Comparison of ENCODE assay signal across 11 cellular contexts in genomic region chr10:10792681-10793080, GRCh38.
A peak's percentile ranks its signal among the peaks of the same experiment; 100 is the strongest.
DNase-seq lines count a peak whose midpoint lies in the region; ATAC-seq and TF ChIP-seq lines count a peak whose summit lies in the region.
"Had no signal": no experiment of that assay in that cellular context is flagged by ENCODE, and none has a peak within 500 bp of the region (broad histone marks: within the 10 kb centered on the region; RNA-seq: fewer than 3 reads in every experiment).

No MANE protein-coding gene starts in this region.

- ATAC-seq in left lobe of liver (no peak), GM21717 (IDR thresholded peaks at IDR 0.05; ENCODE audit: unreplicated experiment) (no peak)

- H4K20me1 ChIP-seq in mammary epithelial cell (ENCODE audit: insufficient read depth, low read length) = no peaks in the 10 kb centered on the region
- H4K20me1 ChIP-seq: BLaER1 had no signal

- no peak overlapping the region for H3K27ac ChIP-seq in A673 (ENCODE audit: low read depth, low read length, poor library complexity, severe bottlenecking)
- peak overlapping the region; percentile 87 for H3K27ac ChIP-seq in HUES48 (ENCODE audit: low read depth, low read length)
- H3K27ac ChIP-seq in mammary epithelial cell (ENCODE audit: insufficient read depth, low read depth, low read length) = peak overlapping the region; percentile 47
- H3K27ac ChIP-seq: BLaER1 had no signal

- H3K27me3 ChIP-seq in A673 (replicated peaks; ENCODE audit: insufficient read depth, low read depth, low read length, poor library complexity) = peaks cover 4% of the 10 kb centered on the region
- no peaks in the 10 kb centered on the region for H3K27me3 ChIP-seq in HUES48 (ENCODE audit: control insufficient read depth, insufficient read depth, low read length)
- no peaks in the 10 kb centered on the region for H3K27me3 ChIP-seq in mammary epithelial cell (ENCODE audit: insufficient read depth, low read length)
- H3K27me3 ChIP-seq: BLaER1 had no signal

- peak overlapping the region; percentile 83 for H3K4me2 ChIP-seq in mammary epithelial cell (ENCODE audit: insufficient read depth, low read depth, low read length)
- H3K4me2 ChIP-seq: BLaER1 had no signal

- DNase-seq in A673 (ENCODE audit: low spot score) = peak; percentile 80
- DNase-seq in mammary epithelial cell = peak; percentile 52
- DNase-seq in islet precursor cell = peak; percentile 57
- DNase-seq in NCI-H1417 (lab: John Stamatoyannopoulos, UW) = no peak
- DNase-seq in left lobe of liver (ENCODE audit: low spot score) = no peak
- DNase-seq in stimulated activated CD4-positive, alpha-beta T cell treated with anti-CD3 and anti-CD28 coated beads, Interleukin-15, amount 100 ng/mL, for 24 hours = no peak
- DNase-seq: activated gamma-delta T cell treated with Interleukin-2 at 50 U/mL for 16 hours, NCI-H1092 treated with DMSO at 0.1 percent for 48 hours had no signal

- no peaks in the 10 kb centered on the region for H3K79me2 ChIP-seq in mammary epithelial cell (ENCODE audit: insufficient read depth, low read length)

- intact Hi-C loops in A673 (cut with micrococcal nuclease; ENCODE audit: unreplicated experiment) (no loop called here), mammary epithelial cell (cut with micrococcal nuclease) (loop anchor here (2.0 kb wide), 1 partner anchor 14 kb away; no protein-coding TSS in a partner anchor)

- H3K4me1 ChIP-seq in A673 (ENCODE audit: insufficient read depth, low read length, poor library complexity, severe bottlenecking) (peaks cover 4% of the 10 kb centered on the region), HUES48 (ENCODE audit: control insufficient read depth, insufficient read depth, low read length) (peaks cover 39% of the 10 kb centered on the region), mammary epithelial cell (ENCODE audit: insufficient read depth, low read length) (peaks cover 49% of the 10 kb centered on the region)
- H3K4me1 ChIP-seq: BLaER1 had no signal

- CTCF ChIA-PET in A673 (lab: Charles Lee) (no interaction called here), mammary epithelial cell (lab: Charles Lee; ENCODE audit: low non-redundant PET) (no interaction called here)

- dilution Hi-C loops in mammary epithelial cell (cut with HindIII; ENCODE audit: low sequenced_read_pairs) = no loop called here

- H3K4me3 ChIP-seq in A673 (ENCODE audit: low read depth, low read length, poor library complexity, severe bottlenecking) (no peak overlapping the region), HUES48 (ENCODE audit: low read depth, low read length) (no peak overlapping the region), mammary epithelial cell (replicated peaks in 1 of 3; ENCODE audit: insufficient read depth in 1 of 3, low read depth in 2 of 3, low read length in 3 of 3) (peak overlapping the region in 2 of 3 experiments; percentile 13 to 52)
- H3K4me3 ChIP-seq: BLaER1 had no signal

- POLR2A ChIA-PET in A673 (lab: Charles Lee; ENCODE audit: low non-redundant PET) = no interaction called here

- TF ChIP-seq CTCF in A673 (conservative IDR thresholded peaks at IDR 0.05; ENCODE audit: low read depth, low read length) = no peak
- no peak for TF ChIP-seq CTCF in mammary epithelial cell (conservative IDR thresholded peaks at IDR 0.05 in 1 of 2, IDR thresholded peaks at IDR 0.05 in 1 of 2; ENCODE audit: extremely low read depth in 1 of 2, insufficient read depth in 1 of 2, low read depth in 1 of 2, low read length in 2 of 2)

- BruUV-seq in A673 (replicated peaks; lab: Mats Ljungman, UMichigan) = no TSS peak
- no TSS peak for BruUV-seq in mammary epithelial cell (replicated peaks; lab: Mats Ljungman, UMichigan)

- H3K36me3 ChIP-seq in A673 (ENCODE audit: insufficient read depth, low read length, poor library complexity, severe bottlenecking) (no peaks in the 10 kb centered on the region), HUES48 (ENCODE audit: control insufficient read depth, insufficient read depth, low read length) (no peaks in the 10 kb centered on the region), mammary epithelial cell (ENCODE audit: insufficient read depth, low read length) (no peaks in the 10 kb centered on the region)
- H3K36me3 ChIP-seq: BLaER1 had no signal

- H3K9ac ChIP-seq in HUES48 (ENCODE audit: low read depth, low read length) (peak overlapping the region; percentile 6; the same call in 1 of the 2 replicates), mammary epithelial cell (ENCODE audit: insufficient read depth, low read length) (peak overlapping the region; percentile 30)
- H3K9ac ChIP-seq: BLaER1 had no signal

- WGBS in mammary epithelial cell (ENCODE audit: low coverage, missing lambda C conversion rate) = 11% methylated on average over 3 of the region's 3 CpGs

- H3K9me3 ChIP-seq in A673 (ENCODE audit: low read depth, low read length, poor library complexity, severe bottlenecking) (no peaks in the 10 kb centered on the region), HUES48 (ENCODE audit: control insufficient read depth, insufficient read depth, low read length) (no peaks in the 10 kb centered on the region), mammary epithelial cell (replicated peaks; ENCODE audit: insufficient read depth, low read length) (no peaks in the 10 kb centered on the region)
- H3K9me3 ChIP-seq: BLaER1 had no signal

- in situ Hi-C loops in mammary epithelial cell (cut with MboI; ENCODE audit: low sequenced_read_pairs in 2 of 2) = no loop called here

- H2AFZ ChIP-seq in mammary epithelial cell (ENCODE audit: low read depth, low read length) = peak overlapping the region; percentile 47

Comparison
In these comparisons a context has a peak if more than half of its experiments do, and no peak if none do; other contexts are left out.
1. DNase-seq: peak in A673 (single experiment), mammary epithelial cell (single experiment) and islet precursor cell (single experiment); none in NCI-H1417 (0 of 3), left lobe of liver (single experiment) and stimulated activated CD4-positive, alpha-beta T cell treated with anti-CD3 and anti-CD28 coated beads, Interleukin-15, amount 100 ng/mL, for 24 hours (single experiment).
2. H3K4me3 ChIP-seq: peak in mammary epithelial cell (2 of 3); none in A673 (single experiment) and HUES48 (single experiment).